In genomic region chr6:100035873-100036653, GRCh38 we compare ENCODE assay signal across 14 cellular contexts. TPM values are rescaled to one million over a fixed set of nuclear protein-coding genes. Genes with fewer than 3 reads are reported as not detected.
DNase-seq lines count a peak whose midpoint lies in the region; ATAC-seq and TF ChIP-seq lines count a peak whose summit lies in the region.
"Had no signal": no experiment of that assay in that cellular context is flagged by ENCODE, and none has a peak within 500 bp of the region (broad histone marks: within the 10 kb centered on the region; RNA-seq: fewer than 3 reads in every experiment).

No MANE protein-coding gene starts in this region.

- H3K27ac Mint-ChIP-seq in osteocyte (ENCODE audit: unreplicated experiment): no peak overlapping the region
- H3K27ac Mint-ChIP-seq: type B pancreatic cell had no signal

- H3K18ac ChIP-seq in mesendoderm (ENCODE audit: low read length): no peak overlapping the region

- H3K4me1 Mint-ChIP-seq in osteocyte (ENCODE audit: unreplicated experiment): no peaks in the 10 kb centered on the region

- no peaks in the 10 kb centered on the region for H3K36me3 ChIP-seq in mesendoderm (ENCODE audit: control insufficient read depth, insufficient read depth, low read length)
- H3K36me3 ChIP-seq: pancreas had no signal

- no peak for TF ChIP-seq CTCF in epithelial cell of proximal tubule (conservative IDR thresholded peaks at IDR 0.05; ENCODE audit: low read depth, low read length)
- TF ChIP-seq CTCF in osteocyte (IDR thresholded peaks at IDR 0.05): no peak

- H3K4me3 ChIP-seq in epithelial cell of proximal tubule (ENCODE audit: low read depth, low read length) (no peak overlapping the region), mesendoderm (ENCODE audit: low read length) (no peak overlapping the region)
- H3K4me3 ChIP-seq: pancreas had no signal

- H3K4ac ChIP-seq in mesendoderm (ENCODE audit: low read depth, low read length): no peak overlapping the region

- H3K4me1 ChIP-seq in mesendoderm (ENCODE audit: control insufficient read depth, low read depth, low read length): peaks cover 2% of the 10 kb centered on the region
- H3K4me1 ChIP-seq: Caco-2, pancreas had no signal

- no peak overlapping the region for H3K23ac ChIP-seq in mesendoderm (ENCODE audit: low read length)

- H3K4me2 ChIP-seq in mesendoderm (ENCODE audit: low read length): no peak overlapping the region

- H3K36me3 Mint-ChIP-seq in osteocyte (ENCODE audit: unreplicated experiment): no peaks in the 10 kb centered on the region
- H3K36me3 Mint-ChIP-seq: type B pancreatic cell had no signal

- H2BK5ac ChIP-seq in mesendoderm (ENCODE audit: low read length): no peak overlapping the region

- no peak overlapping the region for H3K56ac ChIP-seq in mesendoderm (ENCODE audit: low read length)

- ATAC-seq in GM18520 (IDR thresholded peaks at IDR 0.05; ENCODE audit: unreplicated experiment) (peak; percentile 60), GM21737 (IDR thresholded peaks at IDR 0.05; ENCODE audit: unreplicated experiment) (peak; percentile 92), HG03378 (IDR thresholded peaks at IDR 0.05; ENCODE audit: unreplicated experiment) (peak; percentile 93)
- ATAC-seq: pancreas had no signal

- H3K79me2 ChIP-seq in mesendoderm (ENCODE audit: control insufficient read depth, insufficient read depth, low read length): no peaks in the 10 kb centered on the region

- no peak overlapping the region for H3K4me3 Mint-ChIP-seq in osteocyte (ENCODE audit: unreplicated experiment)
- H3K4me3 Mint-ChIP-seq: type B pancreatic cell had no signal

- H3K9ac ChIP-seq in mesendoderm (ENCODE audit: low read length): no peak overlapping the region

- no peak overlapping the region for H4K5ac ChIP-seq in mesendoderm (ENCODE audit: low read length)

- peak; percentile 13 for DNase-seq in epithelial cell of proximal tubule (ENCODE audit: low read depth)
- DNase-seq in NCI-H1417 treated with DMSO at 0.1 percent for 48 hours (lab: John Stamatoyannopoulos, UW): no peak
- DNase-seq in osteocyte (ENCODE audit: extremely low spot score, unreplicated experiment): no peak
- DNase-seq in C1 segment of cervical spinal cord (lab: John Stamatoyannopoulos, UW): no peak
- no peak for DNase-seq in mesendoderm
- DNase-seq: activated T-cell treated with anti-CD3 and anti-CD28 coated beads, Interleukin-2, amount 50 U/mL, for 48 hours; Caco-2; NCI-H146; pancreas; RPMI8226 had no signal

- H3K27me3 Mint-ChIP-seq in osteocyte (ENCODE audit: unreplicated experiment): peaks cover 8% of the 10 kb centered on the region
- H3K27me3 Mint-ChIP-seq: type B pancreatic cell had no signal

- H2BK15ac ChIP-seq in mesendoderm (replicated peaks; ENCODE audit: low read depth): no peak overlapping the region

- H3K79me1 ChIP-seq in mesendoderm (ENCODE audit: low read length): no peaks in the 10 kb centered on the region

- no peak overlapping the region for H3K27ac ChIP-seq in mesendoderm (ENCODE audit: low read depth, low read length)
- H3K27ac ChIP-seq: pancreas had no signal

- H3K9me3 Mint-ChIP-seq in osteocyte (ENCODE audit: unreplicated experiment): peaks cover 11% of the 10 kb centered on the region

- H4K8ac ChIP-seq in mesendoderm (ENCODE audit: low read depth, low read length): no peak overlapping the region

- no peaks in the 10 kb centered on the region for H3K27me3 ChIP-seq in mesendoderm (ENCODE audit: insufficient read depth, low read length, poor library complexity)
- H3K27me3 ChIP-seq: pancreas had no signal

- no peak overlapping the region for H2AK5ac ChIP-seq in mesendoderm (ENCODE audit: low read length)

- no peak overlapping the region for H2BK120ac ChIP-seq in mesendoderm (ENCODE audit: low read depth, low read length)

- no CpG with 5 or more reads among the region's 8 CpGs for WGBS in mesendoderm (ENCODE audit: extremely low coverage, insufficient coverage, low lambda C conversion rate)

RNA-seq across cellular contexts. Expression of gene MCHR2, which starts 42.0 kb away (rescaled TPM):
- total RNA-seq in epithelial cell of proximal tubule (not detected in 2 replicates), osteocyte (not detected in 2 replicates)
- polyA plus RNA-seq in mesendoderm (2013, experiment 1 of 2): 0.01 TPM
- polyA plus RNA-seq in mesendoderm (2013, experiment 2 of 2): not detected
- total RNA-seq: Caco-2, pancreas had no signal
- polyA plus RNA-seq: pancreas had no signal
